Comparison of ENCODE assay signal across 14 cellular contexts in the genomic region with DNA sequence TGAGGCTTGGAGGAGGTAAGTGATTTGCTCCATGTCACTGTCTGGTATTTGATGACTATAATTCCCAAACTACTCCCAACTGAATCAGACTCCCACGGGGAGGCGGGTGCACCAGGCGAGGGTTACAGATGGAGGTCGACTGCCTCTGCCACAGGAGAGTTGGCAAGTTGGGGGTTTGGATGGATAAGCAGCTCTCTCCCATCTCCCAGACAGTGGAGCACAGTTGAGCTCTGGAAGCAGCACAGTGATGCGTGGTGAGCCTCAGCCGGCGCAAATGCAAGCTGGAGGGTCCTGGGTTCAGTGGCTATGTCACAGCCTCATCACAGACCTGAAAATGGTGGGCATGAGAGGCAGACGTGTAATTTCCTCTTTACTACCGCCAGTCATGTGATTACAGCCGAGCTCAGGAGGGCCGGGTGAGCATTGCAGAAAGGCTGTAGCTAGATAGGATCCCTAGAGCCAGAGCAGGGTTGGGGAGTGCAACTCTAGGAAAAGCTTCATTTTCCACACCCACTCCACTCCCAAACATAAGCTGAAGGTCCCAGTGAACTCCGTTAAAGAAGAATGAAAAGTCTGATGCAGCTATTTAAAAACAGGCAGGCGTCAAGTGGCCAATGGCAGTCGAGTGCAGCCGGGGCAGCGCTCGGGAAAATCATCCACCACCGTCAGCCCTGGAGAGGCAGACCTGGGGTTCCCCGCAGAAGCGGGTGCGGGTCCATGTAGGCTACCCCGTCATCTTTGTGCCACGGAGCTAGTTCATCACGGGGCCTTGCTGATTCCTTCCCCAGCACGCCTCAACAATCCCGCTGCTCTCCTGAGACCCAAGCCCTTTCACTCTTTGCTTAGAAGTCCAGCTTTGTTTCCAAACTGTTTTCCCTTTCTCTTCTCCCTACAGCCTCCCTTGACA. TPM values are rescaled to one million over a fixed set of nuclear protein-coding genes. Genes with fewer than 3 reads are reported as not detected.
A peak's percentile ranks its signal among the peaks of the same experiment; 100 is the strongest.
DNase-seq lines count a peak whose midpoint lies in the region; ATAC-seq and TF ChIP-seq lines count a peak whose summit lies in the region.
"Had no signal": no experiment of that assay in that cellular context is flagged by ENCODE, and none has a peak within 500 bp of the region (broad histone marks: within the 10 kb centered on the region; RNA-seq: fewer than 3 reads in every experiment).

No MANE protein-coding gene starts in this region.

- no peaks in the 10 kb centered on the region for H3K9me3 ChIP-seq in PC-3 (ENCODE audit: low read length)
- H3K9me3 ChIP-seq in upper lobe of right lung = no peaks in the 10 kb centered on the region
- H3K9me3 ChIP-seq: gastrocnemius medialis, psoas muscle had no signal

- H3K27ac ChIP-seq in PC-3 (ENCODE audit: low read length) (no peak overlapping the region), upper lobe of right lung (no peak overlapping the region)
- H3K27ac ChIP-seq: dorsolateral prefrontal cortex, gastrocnemius medialis, psoas muscle had no signal

- H3K36me3 ChIP-seq in PC-3 (ENCODE audit: low read depth, low read length) = no peaks in the 10 kb centered on the region
- H3K36me3 ChIP-seq in upper lobe of right lung = no peaks in the 10 kb centered on the region
- H3K36me3 ChIP-seq: gastrocnemius medialis had no signal

- no peaks in the 10 kb centered on the region for H3K27me3 ChIP-seq in PC-3 (ENCODE audit: low read length)
- peaks cover 11% of the 10 kb centered on the region for H3K27me3 ChIP-seq in upper lobe of right lung

- no peaks in the 10 kb centered on the region for H3F3A ChIP-seq in PC-3 (ENCODE audit: low read length, unreplicated experiment)

- intact Hi-C loops in PC-3 (cut with micrococcal nuclease) = no loop called here
- intact Hi-C loops in upper lobe of right lung (cut with DNase I) = no loop called here
- intact Hi-C loops in CD14-positive monocyte (cut with micrococcal nuclease) = loop anchor here (5.0 to 10.0 kb wide), 2 partner anchors 51 to 404 kb away; a partner anchor contains a TSS

- peak; percentile 26 for DNase-seq in SIG-M5 treated with dmso at 0.1 percent for 504 hours (lab: John Stamatoyannopoulos, UW; ENCODE audit: unreplicated experiment)
- no peak for DNase-seq in SIG-M5 (lab: John Stamatoyannopoulos, UW)
- no peak for DNase-seq in PC-3
- peak; percentile 52 for DNase-seq in hepatic stellate cell (ENCODE audit: low spot score)
- DNase-seq in upper lobe of right lung = peak; percentile 46
- DNase-seq in CD14-positive monocyte (ENCODE audit: low spot score) = no peak
- no peak for DNase-seq in T-helper 2 cell
- no peak for DNase-seq in NK-92 (lab: John Stamatoyannopoulos, UW; ENCODE audit: unreplicated experiment)
- DNase-seq: activated gamma-delta T cell had no signal

- H3K27ac Mint-ChIP-seq in CD14-positive monocyte = peak overlapping the region in 1 of 7 donors; percentile 21
- H3K27ac Mint-ChIP-seq: CD8-positive, alpha-beta T cell had no signal

- peaks cover 13% of the 10 kb centered on the region for H3K4me1 Mint-ChIP-seq in CD14-positive monocyte

- H3K4me2 ChIP-seq in PC-3 (ENCODE audit: low read length) = no peak overlapping the region

- peak overlapping the region in 1 of 2 donors; percentile 31 for H3K4me3 Mint-ChIP-seq in CD14-positive monocyte
- H3K4me3 Mint-ChIP-seq: CD8-positive, alpha-beta T cell; nephron had no signal

- no peak overlapping the region for H3K9ac ChIP-seq in PC-3 (ENCODE audit: low read length)

- BruUV-seq in PC-3 (replicated peaks; lab: Mats Ljungman, UMichigan) = no TSS peak

- H3K9me2 ChIP-seq in PC-3 (replicated peaks; ENCODE audit: low read length) = no peaks in the 10 kb centered on the region

- CTCF ChIA-PET in PC-3 (lab: Charles Lee) = interaction anchor here (0.6 to 0.7 kb wide), 3 partner anchors 21 to 416 kb away, joined by 4 to 21 read pairs (median 7); no protein-coding TSS in a partner anchor

- H3K9me3 Mint-ChIP-seq in CD14-positive monocyte = peaks cover 0 to under 1% (median 0%) of the 10 kb centered on the region in 7 donors
- H3K9me3 Mint-ChIP-seq: CD8-positive, alpha-beta T cell; nephron had no signal

- H3K4me3 ChIP-seq in PC-3 (ENCODE audit: low read length) = no peak overlapping the region
- H3K4me3 ChIP-seq in upper lobe of right lung = no peak overlapping the region
- H3K4me3 ChIP-seq: dorsolateral prefrontal cortex, gastrocnemius medialis, psoas muscle had no signal

- no peaks in the 10 kb centered on the region for H4K20me1 ChIP-seq in PC-3 (ENCODE audit: low read length)

- H3K4me1 ChIP-seq in PC-3 (ENCODE audit: insufficient read depth, low read length) (no peaks in the 10 kb centered on the region), upper lobe of right lung (no peaks in the 10 kb centered on the region)
- H3K4me1 ChIP-seq: gastrocnemius medialis, psoas muscle had no signal

- peaks cover 0 to 5% of the 10 kb centered on the region in 2 donors for H3K36me3 Mint-ChIP-seq in CD14-positive monocyte
- H3K36me3 Mint-ChIP-seq: CD8-positive, alpha-beta T cell had no signal

- H3K79me2 ChIP-seq in PC-3 (ENCODE audit: low read length) = no peaks in the 10 kb centered on the region

- POLR2A ChIA-PET in PC-3 (lab: Charles Lee; ENCODE audit: unreplicated experiment) = interaction anchor here (0.7 kb wide), 1 partner anchor 13 kb away, joined by 3 read pairs; no protein-coding TSS in a partner anchor

- peak overlapping the region; percentile 30; the same call in 1 of the 2 replicates for H2AFZ ChIP-seq in PC-3 (ENCODE audit: low read length)

- ATAC-seq in PC-3 (no peak; the same call in 1 of the 2 replicates), upper lobe of right lung (no peak)

- peaks cover 10 to 12% (median 10%) of the 10 kb centered on the region in 3 donors for H3K27me3 Mint-ChIP-seq in CD14-positive monocyte (ENCODE audit: low read depth in 3 of 3)

- TF ChIP-seq CTCF in PC-3 (conservative IDR thresholded peaks at IDR 0.05; ENCODE audit: low read depth, low read length) (no peak), upper lobe of right lung (IDR thresholded peaks at IDR 0.05) (no peak), CD14-positive monocyte (IDR thresholded peaks at IDR 0.05) (no peak)

RNA-seq across cellular contexts. Expression of a gene that starts 33.3 kb away (rescaled TPM):
- total RNA-seq in PC-3 (2014; rRNA removed) (36.2 and 38.0 TPM in 2 replicates), upper lobe of right lung (62.9 TPM)
- 10 to 100 TPM; 22.0 to 29.2 TPM for polyA plus RNA-seq in CD14-positive monocyte

Comparison
In these comparisons a context has a peak if more than half of its experiments do, and no peak if none do; other contexts are left out.
1. DNase-seq: peak in SIG-M5 treated with dmso at 0.1 percent for 504 hours (single experiment), hepatic stellate cell (single experiment) and upper lobe of right lung (single experiment); none in SIG-M5 (single experiment), PC-3 (single experiment), CD14-positive monocyte (single experiment), T-helper 2 cell (0 of 5) and NK-92 (single experiment).
2. intact Hi-C loops: an anchor here in CD14-positive monocyte (5.0 to 10.0 kb wide); none called in PC-3 and upper lobe of right lung.